In the genomic region with DNA sequence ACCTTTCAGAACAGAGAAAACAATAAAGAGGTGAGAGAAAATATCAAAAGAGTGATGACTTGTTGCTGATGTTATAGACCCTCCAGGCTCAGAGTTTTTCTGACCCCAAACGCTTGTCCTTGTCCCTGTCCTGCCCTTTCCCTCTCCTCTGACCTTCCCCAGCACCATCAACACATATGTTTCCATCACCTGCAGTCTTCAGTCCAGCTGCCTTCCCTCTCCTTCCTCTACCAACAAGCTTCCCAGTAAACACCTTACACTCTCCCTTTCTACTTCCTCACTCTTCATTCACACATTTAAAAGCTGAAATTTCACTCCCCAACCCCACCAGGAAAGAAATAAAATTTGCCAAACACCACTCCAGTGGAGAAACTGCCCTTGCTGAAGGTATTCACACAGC, we compare ENCODE assay signal across 8 cellular contexts.
"Had no signal": no experiment of that assay in that cellular context is flagged by ENCODE, and none has a peak within 500 bp of the region (broad histone marks: within the 10 kb centered on the region; RNA-seq: fewer than 3 reads in every experiment).

No MANE protein-coding gene starts in this region.

- H3K4me3 ChIP-seq: GM12878 had no signal

- ATAC-seq: GM12878 had no signal

- FAIRE-seq: G401.6, GM12878, GM12891, GM12892, GM18507, GM19239 had no signal

- DNase-seq: GDM1, GF-D8 had no signal
